19 cellular contexts compared by ENCODE assay signal in the genomic region with DNA sequence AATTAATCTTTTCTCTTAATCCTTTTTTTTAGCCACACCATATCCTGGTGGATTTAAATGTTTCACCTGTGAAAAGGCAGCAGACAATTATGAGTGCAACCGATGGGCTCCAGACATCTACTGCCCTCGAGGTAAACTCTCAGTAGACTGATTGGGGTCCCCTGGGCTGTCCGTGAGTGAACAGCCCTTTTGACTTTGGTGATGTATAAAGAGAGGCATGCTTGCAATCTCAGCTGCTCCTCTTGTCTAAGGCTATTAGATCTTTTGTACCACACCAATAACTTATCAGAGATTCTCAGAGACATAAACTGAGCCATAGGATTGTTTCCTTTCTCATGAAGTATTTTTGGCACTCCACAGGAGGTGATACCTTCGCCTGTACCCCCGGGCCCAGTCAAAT.
"Had no signal": no experiment of that assay in that cellular context is flagged by ENCODE, and none has a peak within 500 bp of the region (broad histone marks: within the 10 kb centered on the region; RNA-seq: fewer than 3 reads in every experiment).

No MANE protein-coding gene starts in this region.

- H3K4me1 ChIP-seq: SJSA1 had no signal

- H3K4me3 ChIP-seq: MG63, SJSA1 had no signal

- H3K36me3 ChIP-seq: MG63, SJSA1 had no signal

- DNase-seq: KBM-7, MG63, NCI-H1092, NCI-H1105 treated with DMSO at 0.1 percent for 48 hours, NCI-H1436, NCI-H187, NCI-H2029, NCI-H2081 treated with DMSO at 0.1 percent for 48 hours, NCI-H2171, NCI-H226, NCI-H446, NCI-H510A, NCI-H524 treated with DMSO at 0.1 percent for 48 hours, NCI-H69, NCI-H774, Right ventricle myocardium superior, RPMI8226, SIG-M5 had no signal

- H3K27me3 ChIP-seq: MG63, SJSA1 had no signal

- H3K27ac ChIP-seq: SJSA1 had no signal

- H3K9me3 ChIP-seq: MG63, SJSA1 had no signal
